In genomic region chr7:114085313-114085591, GRCh38 we compare ENCODE assay signal across 8 cellular contexts.
DNase-seq lines count a peak whose midpoint lies in the region; ATAC-seq lines count a peak whose summit lies in the region.

No MANE protein-coding gene starts in this region.

- peaks cover 5% of the 10 kb centered on the region; the same call in 1 of the 2 replicates for H3K4me1 ChIP-seq in iPS-20b (ENCODE audit: insufficient read depth, low read length)

- peaks cover 100% of the 10 kb centered on the region for H3K27me3 ChIP-seq in iPS-20b (ENCODE audit: insufficient read depth, low read length)

- no peak overlapping the region for H3K27ac ChIP-seq in iPS-20b (ENCODE audit: low read length)

- DNase-seq in Right ventricle myocardium inferior (ENCODE audit: missing footprints) = peak; percentile 60
- no peak for DNase-seq in left cardiac atrium
- no peak for DNase-seq in activated T-helper 2 cell treated with anti-CD3 and anti-CD28 coated beads, Interferon-gamma antibody, Interleukin-2, Interleukin-4, amounts not matched to agents 10 μg/mL and 5 μg/mL and 100 μg/mL, durations not matched to agents 14 hours and 24 hours and 36 hours (ENCODE audit: low spot score)
- DNase-seq in stimulated activated naive CD8-positive, alpha-beta T cell treated with anti-CD3 and anti-CD28 coated beads, Interleukin-15, amount 100 ng/mL, for 72 hours = peak in 1 of 2 donors; percentile 24
- DNase-seq in SIG-M5 treated with dmso at 0.1 percent for 504 hours (lab: John Stamatoyannopoulos, UW; ENCODE audit: unreplicated experiment) = no peak
- DNase-seq in stimulated activated naive CD4-positive, alpha-beta T cell (lab: John Stamatoyannopoulos, UW) = no peak

- H3K36me3 ChIP-seq in iPS-20b (ENCODE audit: insufficient read depth, low read depth, low read length) = no peaks in the 10 kb centered on the region

- peaks cover 36% of the 10 kb centered on the region for H3K4me1 Mint-ChIP-seq in activated T-helper 2 cell treated with anti-CD3 and anti-CD28 coated beads, Interferon-gamma antibody, Interleukin-2, Interleukin-4, amounts not matched to agents 10 μg/mL and 5 μg/mL and 100 μg/mL, durations not matched to agents 14 hours and 24 hours and 36 hours (ENCODE audit: low read depth)
- peaks cover 52% of the 10 kb centered on the region for H3K4me1 Mint-ChIP-seq in stimulated activated naive CD8-positive, alpha-beta T cell treated with anti-CD3 and anti-CD28 coated beads, Interleukin-15, amount 100 ng/mL, for 72 hours

- H3K4me3 ChIP-seq in iPS-20b (ENCODE audit: low read length) = peak overlapping the region; percentile 90

- H3K9ac ChIP-seq in iPS-20b (ENCODE audit: low read depth, low read length) = peak overlapping the region; percentile 70; the same call in 1 of the 2 replicates

- H3K9me3 ChIP-seq in iPS-20b (ENCODE audit: insufficient read depth, low read depth, low read length) = no peaks in the 10 kb centered on the region

- intact Hi-C loops in Right ventricle myocardium inferior (cut with DNase I) = loop anchor here (5.0 kb wide), 2 partner anchors 327 to 447 kb away; partner anchors contain the start of gene FOXP2
- intact Hi-C loops in left cardiac atrium (cut with DNase I) = loop anchor here in 1 of 2 donors (10.0 kb wide), 2 partner anchors 330 to 580 kb away; partner anchors contain the start of gene FOXP2
- intact Hi-C loops in activated T-helper 2 cell treated with anti-CD3 and anti-CD28 coated beads, Interferon-gamma antibody, Interleukin-2, Interleukin-4, amounts not matched to agents 10 μg/mL and 5 μg/mL and 100 μg/mL, durations not matched to agents 14 hours and 24 hours and 36 hours (cut with micrococcal nuclease) = loop anchor here (10.0 kb wide), 2 partner anchors 320 to 1390 kb away; no protein-coding TSS in a partner anchor

- H3K36me3 Mint-ChIP-seq in activated T-helper 2 cell treated with anti-CD3 and anti-CD28 coated beads, Interferon-gamma antibody, Interleukin-2, Interleukin-4, amounts not matched to agents 10 μg/mL and 5 μg/mL and 100 μg/mL, durations not matched to agents 14 hours and 24 hours and 36 hours (ENCODE audit: low read depth) = no peaks in the 10 kb centered on the region

- H3K4me3 Mint-ChIP-seq in activated T-helper 2 cell treated with anti-CD3 and anti-CD28 coated beads, Interferon-gamma antibody, Interleukin-2, Interleukin-4, amounts not matched to agents 10 μg/mL and 5 μg/mL and 100 μg/mL, durations not matched to agents 14 hours and 24 hours and 36 hours (ENCODE audit: low read depth) = peak overlapping the region; percentile 82
- H3K4me3 Mint-ChIP-seq in stimulated activated naive CD8-positive, alpha-beta T cell treated with anti-CD3 and anti-CD28 coated beads, Interleukin-15, amount 100 ng/mL, for 72 hours = peak overlapping the region; percentile 86 to 88

- ATAC-seq in Right ventricle myocardium inferior = no peak
- ATAC-seq in left cardiac atrium = no peak
- peak; percentile 36 for ATAC-seq in stimulated activated naive CD8-positive, alpha-beta T cell treated with anti-CD3 and anti-CD28 coated beads, Interleukin-15, amount 100 ng/mL, for 72 hours
- ATAC-seq in HG02623 (IDR thresholded peaks at IDR 0.05; ENCODE audit: unreplicated experiment) = no peak

- peaks cover 80% of the 10 kb centered on the region for H3K27me3 Mint-ChIP-seq in activated T-helper 2 cell treated with anti-CD3 and anti-CD28 coated beads, Interferon-gamma antibody, Interleukin-2, Interleukin-4, amounts not matched to agents 10 μg/mL and 5 μg/mL and 100 μg/mL, durations not matched to agents 14 hours and 24 hours and 36 hours (ENCODE audit: low read depth)
- H3K27me3 Mint-ChIP-seq in stimulated activated naive CD8-positive, alpha-beta T cell treated with anti-CD3 and anti-CD28 coated beads, Interleukin-15, amount 100 ng/mL, for 72 hours = peaks cover 80% of the 10 kb centered on the region

- peak overlapping the region; percentile 68 for H3K27ac Mint-ChIP-seq in activated T-helper 2 cell treated with anti-CD3 and anti-CD28 coated beads, Interferon-gamma antibody, Interleukin-2, Interleukin-4, amounts not matched to agents 10 μg/mL and 5 μg/mL and 100 μg/mL, durations not matched to agents 14 hours and 24 hours and 36 hours
- no peak overlapping the region for H3K27ac Mint-ChIP-seq in stimulated activated naive CD8-positive, alpha-beta T cell treated with anti-CD3 and anti-CD28 coated beads, Interleukin-15, amount 100 ng/mL, for 72 hours

- H3K9me3 Mint-ChIP-seq in activated T-helper 2 cell treated with anti-CD3 and anti-CD28 coated beads, Interferon-gamma antibody, Interleukin-2, Interleukin-4, amounts not matched to agents 10 μg/mL and 5 μg/mL and 100 μg/mL, durations not matched to agents 14 hours and 24 hours and 36 hours = no peaks in the 10 kb centered on the region
- H3K9me3 Mint-ChIP-seq in stimulated activated naive CD8-positive, alpha-beta T cell treated with anti-CD3 and anti-CD28 coated beads, Interleukin-15, amount 100 ng/mL, for 72 hours = no peaks in the 10 kb centered on the region
